Comparison of ENCODE assay signal across 1 cellular context in genomic region chr16:30377812-30378235, GRCh38.
TF ChIP-seq lines count a peak whose summit lies in the region.

No MANE protein-coding gene starts in this region.

TF ChIP-seq in HepG2, 621 proteins besides CTCF, POLR2A, EP300 and RAD21 (continued from another document and continues in another):
- TF ChIP-seq TFDP1 (CRISPR knock-in tag; IDR thresholded peaks at IDR 0.05; ENCODE audit: borderline replicate concordance) (peak; percentile 34; the same call in 1 of the 2 replicates), POLR2AphosphoS2 (IDR thresholded peaks at IDR 0.05; ENCODE audit: low read depth, low read length) (no peak), MAFK (conservative IDR thresholded peaks at IDR 0.05 in 1 of 2, IDR thresholded peaks at IDR 0.05 in 1 of 2; ENCODE audit: low read length in 2 of 2) (no peak), PCBP2 (optimal IDR thresholded peaks at IDR 0.05; ENCODE audit: low read depth, low read length, poor library complexity, severe bottlenecking) (no peak), KLF12 (CRISPR knock-in tag; IDR thresholded peaks at IDR 0.05; ENCODE audit: borderline replicate concordance) (no peak), KAT7 (CRISPR knock-in tag; IDR thresholded peaks at IDR 0.05; ENCODE audit: borderline replicate concordance) (no peak), ZNF235 (CRISPR knock-in tag; IDR thresholded peaks at IDR 0.05; ENCODE audit: borderline replicate concordance) (peak; percentile 48; the same call in 1 of the 2 replicates), CENPX (CRISPR knock-in tag; IDR thresholded peaks at IDR 0.05) (no peak), MTF2 (CRISPR knock-in tag; IDR thresholded peaks at IDR 0.05; ENCODE audit: borderline replicate concordance) (no peak), ZNF549 (CRISPR knock-in tag; IDR thresholded peaks at IDR 0.05) (no peak), KDM2A (CRISPR knock-in tag; IDR thresholded peaks at IDR 0.05; ENCODE audit: borderline replicate concordance, low read depth) (0 out of 2 replicates have a peak, but pooled peaks have one; percentile 3), NFIC (IDR thresholded peaks at IDR 0.05; ENCODE audit: low read length) (no peak), ZBTB39 (CRISPR knock-in tag; IDR thresholded peaks at IDR 0.05) (no peak), ZNF274 (CRISPR knock-in tag; IDR thresholded peaks at IDR 0.05) (no peak), ZKSCAN5 (CRISPR knock-in tag; IDR thresholded peaks at IDR 0.05) (0 out of 2 replicates have a peak, but pooled peaks have one; percentile 10), NCOA1 (CRISPR knock-in tag; IDR thresholded peaks at IDR 0.05) (0 out of 2 replicates have a peak, but pooled peaks have one; percentile 76), KIAA2018 (CRISPR knock-in tag; IDR thresholded peaks at IDR 0.05; ENCODE audit: borderline replicate concordance) (no peak), ZNF501 (CRISPR knock-in tag; IDR thresholded peaks at IDR 0.05) (peak; percentile 86; the same call in 1 of the 2 replicates), BCLAF1 (IDR thresholded peaks at IDR 0.05) (no peak), CBX1 (IDR thresholded peaks at IDR 0.05; ENCODE audit: low read depth) (no peak), LCORL (IDR thresholded peaks at IDR 0.05) (no peak), LCORL (CRISPR knock-in tag; IDR thresholded peaks at IDR 0.05) (0 out of 2 replicates have a peak, but pooled peaks have one; percentile 50), ZNF33B (CRISPR knock-in tag; IDR thresholded peaks at IDR 0.05) (no peak), ASH2L (IDR thresholded peaks at IDR 0.05; ENCODE audit: insufficient read length, low read depth, low read length) (peak; percentile 68), E2F2 (CRISPR knock-in tag; IDR thresholded peaks at IDR 0.05; ENCODE audit: borderline replicate concordance) (no peak), ELF4 (CRISPR knock-in tag; IDR thresholded peaks at IDR 0.05; ENCODE audit: borderline replicate concordance) (peak; percentile 75; the same call in 1 of the 2 replicates), PHF8 (CRISPR knock-in tag; IDR thresholded peaks at IDR 0.05) (peak; percentile 85), ZBTB33 (CRISPR knock-in tag; IDR thresholded peaks at IDR 0.05) (no peak; the same call in 1 of the 2 replicates), BCL3 (CRISPR knock-in tag; IDR thresholded peaks at IDR 0.05) (0 out of 2 replicates have a peak, but pooled peaks have one; percentile 5), SMAD1 (CRISPR knock-in tag; IDR thresholded peaks at IDR 0.05; ENCODE audit: borderline replicate concordance, low read depth) (no peak), PLRG1 (conservative IDR thresholded peaks at IDR 0.05) (no peak), ZNF350 (CRISPR knock-in tag; IDR thresholded peaks at IDR 0.05; ENCODE audit: borderline replicate concordance, low read depth) (no peak), ZNF121 (CRISPR knock-in tag; IDR thresholded peaks at IDR 0.05) (peak; percentile 33; the same call in 1 of the 2 replicates), PPARG (CRISPR knock-in tag; conservative IDR thresholded peaks at IDR 0.05) (no peak), ZNF558 (CRISPR knock-in tag; IDR thresholded peaks at IDR 0.05; ENCODE audit: borderline replicate concordance) (0 out of 2 replicates have a peak, but pooled peaks have one; percentile 63), ZNF512B (CRISPR knock-in tag; IDR thresholded peaks at IDR 0.05; ENCODE audit: borderline replicate concordance) (peak; percentile 16; the same call in 1 of the 2 replicates)
